ENCODE assay signal across 1 cellular context in the genomic region with DNA sequence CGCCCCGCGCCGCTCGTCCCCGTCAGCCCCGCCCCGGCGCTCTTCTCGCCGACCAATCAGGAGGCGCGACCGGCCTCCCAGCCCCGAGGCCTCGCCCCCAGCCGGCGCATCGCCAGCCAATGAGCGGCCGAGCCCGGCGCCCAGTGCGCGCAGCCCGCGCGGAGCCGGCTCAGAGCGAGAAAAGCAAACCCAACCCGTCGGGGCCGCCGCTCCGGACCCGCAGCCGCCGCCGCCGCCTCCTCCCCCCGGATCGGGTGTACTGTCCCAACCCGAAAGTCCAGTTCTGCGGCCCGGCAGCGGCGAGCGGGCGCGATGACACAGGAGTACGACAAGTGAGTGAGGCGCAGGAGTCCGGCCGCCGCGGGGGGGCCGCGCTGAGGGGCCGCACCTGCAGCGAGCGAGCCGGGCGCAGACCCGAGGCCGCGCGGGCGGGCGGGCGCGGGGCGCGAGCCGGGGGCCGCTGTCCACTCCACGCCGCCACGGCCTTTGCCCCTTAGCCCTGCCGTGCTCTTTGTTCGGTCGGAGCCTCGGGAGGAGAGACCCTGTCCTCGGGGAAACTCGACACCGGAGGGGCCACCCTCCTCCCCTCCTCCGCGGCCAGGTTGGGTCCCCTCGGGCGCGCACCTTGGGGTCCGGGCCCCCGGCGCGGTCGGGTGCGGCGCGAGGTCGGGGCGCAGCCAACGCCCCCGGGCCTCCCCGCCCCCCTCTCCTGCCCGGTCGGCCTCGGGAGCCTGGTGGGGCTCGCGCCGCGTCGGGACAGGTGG.
TF ChIP-seq lines count a peak whose summit lies in the region.

A gene with protein sequence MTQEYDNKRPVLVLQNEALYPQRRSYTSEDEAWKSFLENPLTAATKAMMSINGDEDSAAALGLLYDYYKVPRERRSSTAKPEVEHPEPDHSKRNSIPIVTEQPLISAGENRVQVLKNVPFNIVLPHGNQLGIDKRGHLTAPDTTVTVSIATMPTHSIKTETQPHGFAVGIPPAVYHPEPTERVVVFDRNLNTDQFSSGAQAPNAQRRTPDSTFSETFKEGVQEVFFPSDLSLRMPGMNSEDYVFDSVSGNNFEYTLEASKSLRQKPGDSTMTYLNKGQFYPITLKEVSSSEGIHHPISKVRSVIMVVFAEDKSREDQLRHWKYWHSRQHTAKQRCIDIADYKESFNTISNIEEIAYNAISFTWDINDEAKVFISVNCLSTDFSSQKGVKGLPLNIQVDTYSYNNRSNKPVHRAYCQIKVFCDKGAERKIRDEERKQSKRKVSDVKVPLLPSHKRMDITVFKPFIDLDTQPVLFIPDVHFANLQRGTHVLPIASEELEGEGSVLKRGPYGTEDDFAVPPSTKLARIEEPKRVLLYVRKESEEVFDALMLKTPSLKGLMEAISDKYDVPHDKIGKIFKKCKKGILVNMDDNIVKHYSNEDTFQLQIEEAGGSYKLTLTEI (plus strand): TSS at position 172 of the 764 bp plus-strand sequence. CDS start 141 bp downstream, at position 313.

TF ChIP-seq in K562, 482 proteins besides CTCF, POLR2A, EP300 and RAD21 (continued from another document and continues in another):
- TF ChIP-seq, protein P1, sequence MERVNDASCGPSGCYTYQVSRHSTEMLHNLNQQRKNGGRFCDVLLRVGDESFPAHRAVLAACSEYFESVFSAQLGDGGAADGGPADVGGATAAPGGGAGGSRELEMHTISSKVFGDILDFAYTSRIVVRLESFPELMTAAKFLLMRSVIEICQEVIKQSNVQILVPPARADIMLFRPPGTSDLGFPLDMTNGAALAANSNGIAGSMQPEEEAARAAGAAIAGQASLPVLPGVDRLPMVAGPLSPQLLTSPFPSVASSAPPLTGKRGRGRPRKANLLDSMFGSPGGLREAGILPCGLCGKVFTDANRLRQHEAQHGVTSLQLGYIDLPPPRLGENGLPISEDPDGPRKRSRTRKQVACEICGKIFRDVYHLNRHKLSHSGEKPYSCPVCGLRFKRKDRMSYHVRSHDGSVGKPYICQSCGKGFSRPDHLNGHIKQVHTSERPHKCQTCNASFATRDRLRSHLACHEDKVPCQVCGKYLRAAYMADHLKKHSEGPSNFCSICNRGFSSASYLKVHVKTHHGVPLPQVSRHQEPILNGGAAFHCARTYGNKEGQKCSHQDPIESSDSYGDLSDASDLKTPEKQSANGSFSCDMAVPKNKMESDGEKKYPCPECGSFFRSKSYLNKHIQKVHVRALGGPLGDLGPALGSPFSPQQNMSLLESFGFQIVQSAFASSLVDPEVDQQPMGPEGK (CRISPR knock-in tag; IDR thresholded peaks at IDR 0.05; ENCODE audit: borderline replicate concordance): no peak
- TF ChIP-seq ZNF766 (CRISPR knock-in tag; conservative IDR thresholded peaks at IDR 0.05) (peak; percentile 23; the same call in 1 of the 2 replicates), GATAD2B (IDR thresholded peaks at IDR 0.05; ENCODE audit: borderline replicate concordance) (0 out of 2 replicates have a peak, but pooled peaks have one; percentile 35), NR2C2 (CRISPR knock-in tag; IDR thresholded peaks at IDR 0.05) (no peak), NR2C2 (tag; IDR thresholded peaks at IDR 0.05) (peak; percentile 76), U2AF1 (optimal IDR thresholded peaks at IDR 0.05; ENCODE audit: low read depth, low read length) (peak; percentile 76), RBM25 (IDR thresholded peaks at IDR 0.05; ENCODE audit: low read depth, low read length, severe bottlenecking) (peak; percentile 93), GTF2E2 (tag; IDR thresholded peaks at IDR 0.05) (peak; percentile 42; the same call in 1 of the 2 replicates), SAP30 (IDR thresholded peaks at IDR 0.05; ENCODE audit: borderline replicate concordance, insufficient read depth, low read depth, low read length, poor library complexity, severe bottlenecking) (peak; percentile 48), KDM2B (CRISPR knock-in tag; IDR thresholded peaks at IDR 0.05) (0 out of 2 replicates have a peak, but pooled peaks have one; percentile 53), CAMTA2 (CRISPR knock-in tag; conservative IDR thresholded peaks at IDR 0.05) (no peak), LARP7 (IDR thresholded peaks at IDR 0.05) (no peak), ESRRA (IDR thresholded peaks at IDR 0.05; ENCODE audit: borderline replicate concordance, low read depth) (no peak), DDX20 (tag; IDR thresholded peaks at IDR 0.05; ENCODE audit: low read depth) (no peak), KDM4B (IDR thresholded peaks at IDR 0.05; ENCODE audit: borderline replicate concordance in 2 of 2, low read depth in 1 of 2) (0 out of 4 replicates have a peak, but pooled peaks of 1 of the 2 experiments have one; percentile 48), CHD2 (IDR thresholded peaks at IDR 0.05; ENCODE audit: low read depth, low read length) (no peak), CTBP1 (IDR thresholded peaks at IDR 0.05; ENCODE audit: borderline replicate concordance) (peak; percentile 87), RB1 (IDR thresholded peaks at IDR 0.05; ENCODE audit: low read depth) (peak; percentile 50; the same call in 1 of the 2 replicates), CCNT2 (IDR thresholded peaks at IDR 0.05; ENCODE audit: borderline replicate concordance, extremely low read depth, insufficient read length, low read depth, low read length) (peak; percentile 39), CCAR2 (IDR thresholded peaks at IDR 0.05; ENCODE audit: low read depth, low read length) (no peak), GTF2A2 (tag; IDR thresholded peaks at IDR 0.05) (no peak), TRIM24 (IDR thresholded peaks at IDR 0.05) (0 out of 4 replicates have a peak, but pooled peaks of 1 of the 2 experiments have one; percentile 10), ETV5 (CRISPR knock-in tag; IDR thresholded peaks at IDR 0.05; ENCODE audit: low read depth) (no peak), ZNF224 (CRISPR knock-in tag; IDR thresholded peaks at IDR 0.05) (no peak), ZBTB7A (IDR thresholded peaks at IDR 0.05; ENCODE audit: borderline replicate concordance, control insufficient read depth, low read depth, low read length) (peak; percentile 45; the same call in 1 of the 2 replicates), ATF7 (IDR thresholded peaks at IDR 0.05) (0 out of 2 replicates have a peak, but pooled peaks have one; percentile 7), ZNF561 (CRISPR knock-in tag; conservative IDR thresholded peaks at IDR 0.05) (no peak), MAZ (CRISPR knock-in tag; conservative IDR thresholded peaks at IDR 0.05 in 1 of 2, IDR thresholded peaks at IDR 0.05 in 1 of 2) (peak in 1 of 2 experiments; percentile 56; a peak in 2 of 4 replicates), NRF1 (conservative IDR thresholded peaks at IDR 0.05 in 1 of 2, IDR thresholded peaks at IDR 0.05 in 1 of 2) (peak in 1 of 2 experiments; percentile 68; a peak in 2 of 4 replicates), FOS (IDR thresholded peaks at IDR 0.05; ENCODE audit: extremely low read depth, insufficient read length) (peak; percentile 28), STAT5A (IDR thresholded peaks at IDR 0.05; ENCODE audit: borderline replicate concordance, low read length) (no peak), FOSL1 (tag; conservative IDR thresholded peaks at IDR 0.05) (peak; percentile 23; the same call in 1 of the 2 replicates), GABPB2 (CRISPR knock-in tag; conservative IDR thresholded peaks at IDR 0.05) (no peak), SMAD1 (IDR thresholded peaks at IDR 0.05; ENCODE audit: low read depth, low read length, partially characterized antibody) (no peak)
- TF ChIP-seq, protein P2, sequence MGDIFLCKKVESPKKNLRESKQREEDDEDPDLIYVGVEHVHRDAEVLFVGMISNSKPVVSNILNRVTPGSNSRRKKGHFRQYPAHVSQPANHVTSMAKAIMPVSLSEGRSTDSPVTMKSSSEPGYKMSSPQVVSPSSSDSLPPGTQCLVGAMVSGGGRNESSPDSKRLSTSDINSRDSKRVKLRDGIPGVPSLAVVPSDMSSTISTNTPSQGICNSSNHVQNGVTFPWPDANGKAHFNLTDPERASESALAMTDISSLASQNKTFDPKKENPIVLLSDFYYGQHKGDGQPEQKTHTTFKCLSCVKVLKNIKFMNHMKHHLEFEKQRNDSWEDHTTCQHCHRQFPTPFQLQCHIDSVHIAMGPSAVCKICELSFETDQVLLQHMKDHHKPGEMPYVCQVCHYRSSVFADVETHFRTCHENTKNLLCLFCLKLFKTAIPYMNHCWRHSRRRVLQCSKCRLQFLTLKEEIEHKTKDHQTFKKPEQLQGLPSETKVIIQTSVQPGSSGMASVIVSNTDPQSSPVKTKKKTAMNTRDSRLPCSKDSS (IDR thresholded peaks at IDR 0.05; ENCODE audit: low read depth, partially characterized antibody): no peak
- TF ChIP-seq, protein P3, sequence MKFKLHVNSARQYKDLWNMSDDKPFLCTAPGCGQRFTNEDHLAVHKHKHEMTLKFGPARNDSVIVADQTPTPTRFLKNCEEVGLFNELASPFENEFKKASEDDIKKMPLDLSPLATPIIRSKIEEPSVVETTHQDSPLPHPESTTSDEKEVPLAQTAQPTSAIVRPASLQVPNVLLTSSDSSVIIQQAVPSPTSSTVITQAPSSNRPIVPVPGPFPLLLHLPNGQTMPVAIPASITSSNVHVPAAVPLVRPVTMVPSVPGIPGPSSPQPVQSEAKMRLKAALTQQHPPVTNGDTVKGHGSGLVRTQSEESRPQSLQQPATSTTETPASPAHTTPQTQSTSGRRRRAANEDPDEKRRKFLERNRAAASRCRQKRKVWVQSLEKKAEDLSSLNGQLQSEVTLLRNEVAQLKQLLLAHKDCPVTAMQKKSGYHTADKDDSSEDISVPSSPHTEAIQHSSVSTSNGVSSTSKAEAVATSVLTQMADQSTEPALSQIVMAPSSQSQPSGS (CRISPR knock-in tag; IDR thresholded peaks at IDR 0.05): no peak
- TF ChIP-seq, protein P4, sequence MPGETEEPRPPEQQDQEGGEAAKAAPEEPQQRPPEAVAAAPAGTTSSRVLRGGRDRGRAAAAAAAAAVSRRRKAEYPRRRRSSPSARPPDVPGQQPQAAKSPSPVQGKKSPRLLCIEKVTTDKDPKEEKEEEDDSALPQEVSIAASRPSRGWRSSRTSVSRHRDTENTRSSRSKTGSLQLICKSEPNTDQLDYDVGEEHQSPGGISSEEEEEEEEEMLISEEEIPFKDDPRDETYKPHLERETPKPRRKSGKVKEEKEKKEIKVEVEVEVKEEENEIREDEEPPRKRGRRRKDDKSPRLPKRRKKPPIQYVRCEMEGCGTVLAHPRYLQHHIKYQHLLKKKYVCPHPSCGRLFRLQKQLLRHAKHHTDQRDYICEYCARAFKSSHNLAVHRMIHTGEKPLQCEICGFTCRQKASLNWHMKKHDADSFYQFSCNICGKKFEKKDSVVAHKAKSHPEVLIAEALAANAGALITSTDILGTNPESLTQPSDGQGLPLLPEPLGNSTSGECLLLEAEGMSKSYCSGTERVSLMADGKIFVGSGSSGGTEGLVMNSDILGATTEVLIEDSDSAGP (CRISPR knock-in tag; IDR thresholded peaks at IDR 0.05): no peak
- TF ChIP-seq, protein P5, sequence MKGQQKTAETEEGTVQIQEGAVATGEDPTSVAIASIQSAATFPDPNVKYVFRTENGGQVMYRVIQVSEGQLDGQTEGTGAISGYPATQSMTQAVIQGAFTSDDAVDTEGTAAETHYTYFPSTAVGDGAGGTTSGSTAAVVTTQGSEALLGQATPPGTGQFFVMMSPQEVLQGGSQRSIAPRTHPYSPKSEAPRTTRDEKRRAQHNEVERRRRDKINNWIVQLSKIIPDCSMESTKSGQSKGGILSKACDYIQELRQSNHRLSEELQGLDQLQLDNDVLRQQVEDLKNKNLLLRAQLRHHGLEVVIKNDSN (CRISPR knock-in tag; IDR thresholded peaks at IDR 0.05): no peak
- TF ChIP-seq, protein P6, sequence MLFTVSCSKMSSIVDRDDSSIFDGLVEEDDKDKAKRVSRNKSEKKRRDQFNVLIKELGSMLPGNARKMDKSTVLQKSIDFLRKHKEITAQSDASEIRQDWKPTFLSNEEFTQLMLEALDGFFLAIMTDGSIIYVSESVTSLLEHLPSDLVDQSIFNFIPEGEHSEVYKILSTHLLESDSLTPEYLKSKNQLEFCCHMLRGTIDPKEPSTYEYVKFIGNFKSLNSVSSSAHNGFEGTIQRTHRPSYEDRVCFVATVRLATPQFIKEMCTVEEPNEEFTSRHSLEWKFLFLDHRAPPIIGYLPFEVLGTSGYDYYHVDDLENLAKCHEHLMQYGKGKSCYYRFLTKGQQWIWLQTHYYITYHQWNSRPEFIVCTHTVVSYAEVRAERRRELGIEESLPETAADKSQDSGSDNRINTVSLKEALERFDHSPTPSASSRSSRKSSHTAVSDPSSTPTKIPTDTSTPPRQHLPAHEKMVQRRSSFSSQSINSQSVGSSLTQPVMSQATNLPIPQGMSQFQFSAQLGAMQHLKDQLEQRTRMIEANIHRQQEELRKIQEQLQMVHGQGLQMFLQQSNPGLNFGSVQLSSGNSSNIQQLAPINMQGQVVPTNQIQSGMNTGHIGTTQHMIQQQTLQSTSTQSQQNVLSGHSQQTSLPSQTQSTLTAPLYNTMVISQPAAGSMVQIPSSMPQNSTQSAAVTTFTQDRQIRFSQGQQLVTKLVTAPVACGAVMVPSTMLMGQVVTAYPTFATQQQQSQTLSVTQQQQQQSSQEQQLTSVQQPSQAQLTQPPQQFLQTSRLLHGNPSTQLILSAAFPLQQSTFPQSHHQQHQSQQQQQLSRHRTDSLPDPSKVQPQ (CRISPR knock-in tag; IDR thresholded peaks at IDR 0.05; ENCODE audit: borderline replicate concordance): no peak
- TF ChIP-seq, protein P7, sequence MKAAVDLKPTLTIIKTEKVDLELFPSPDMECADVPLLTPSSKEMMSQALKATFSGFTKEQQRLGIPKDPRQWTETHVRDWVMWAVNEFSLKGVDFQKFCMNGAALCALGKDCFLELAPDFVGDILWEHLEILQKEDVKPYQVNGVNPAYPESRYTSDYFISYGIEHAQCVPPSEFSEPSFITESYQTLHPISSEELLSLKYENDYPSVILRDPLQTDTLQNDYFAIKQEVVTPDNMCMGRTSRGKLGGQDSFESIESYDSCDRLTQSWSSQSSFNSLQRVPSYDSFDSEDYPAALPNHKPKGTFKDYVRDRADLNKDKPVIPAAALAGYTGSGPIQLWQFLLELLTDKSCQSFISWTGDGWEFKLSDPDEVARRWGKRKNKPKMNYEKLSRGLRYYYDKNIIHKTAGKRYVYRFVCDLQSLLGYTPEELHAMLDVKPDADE (conservative IDR thresholded peaks at IDR 0.05; ENCODE audit: control insufficient read depth, low read depth, low read length): no peak
- TF ChIP-seq, protein P8, sequence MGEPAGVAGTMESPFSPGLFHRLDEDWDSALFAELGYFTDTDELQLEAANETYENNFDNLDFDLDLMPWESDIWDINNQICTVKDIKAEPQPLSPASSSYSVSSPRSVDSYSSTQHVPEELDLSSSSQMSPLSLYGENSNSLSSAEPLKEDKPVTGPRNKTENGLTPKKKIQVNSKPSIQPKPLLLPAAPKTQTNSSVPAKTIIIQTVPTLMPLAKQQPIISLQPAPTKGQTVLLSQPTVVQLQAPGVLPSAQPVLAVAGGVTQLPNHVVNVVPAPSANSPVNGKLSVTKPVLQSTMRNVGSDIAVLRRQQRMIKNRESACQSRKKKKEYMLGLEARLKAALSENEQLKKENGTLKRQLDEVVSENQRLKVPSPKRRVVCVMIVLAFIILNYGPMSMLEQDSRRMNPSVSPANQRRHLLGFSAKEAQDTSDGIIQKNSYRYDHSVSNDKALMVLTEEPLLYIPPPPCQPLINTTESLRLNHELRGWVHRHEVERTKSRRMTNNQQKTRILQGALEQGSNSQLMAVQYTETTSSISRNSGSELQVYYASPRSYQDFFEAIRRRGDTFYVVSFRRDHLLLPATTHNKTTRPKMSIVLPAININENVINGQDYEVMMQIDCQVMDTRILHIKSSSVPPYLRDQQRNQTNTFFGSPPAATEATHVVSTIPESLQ (CRISPR knock-in tag; IDR thresholded peaks at IDR 0.05): no peak
- TF ChIP-seq, protein P9, sequence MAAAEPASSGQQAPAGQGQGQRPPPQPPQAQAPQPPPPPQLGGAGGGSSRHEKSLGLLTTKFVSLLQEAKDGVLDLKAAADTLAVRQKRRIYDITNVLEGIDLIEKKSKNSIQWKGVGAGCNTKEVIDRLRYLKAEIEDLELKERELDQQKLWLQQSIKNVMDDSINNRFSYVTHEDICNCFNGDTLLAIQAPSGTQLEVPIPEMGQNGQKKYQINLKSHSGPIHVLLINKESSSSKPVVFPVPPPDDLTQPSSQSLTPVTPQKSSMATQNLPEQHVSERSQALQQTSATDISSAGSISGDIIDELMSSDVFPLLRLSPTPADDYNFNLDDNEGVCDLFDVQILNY (CRISPR knock-in tag; IDR thresholded peaks at IDR 0.05): no peak
